ENCODE assay signal across 19 cellular contexts in the genomic region with DNA sequence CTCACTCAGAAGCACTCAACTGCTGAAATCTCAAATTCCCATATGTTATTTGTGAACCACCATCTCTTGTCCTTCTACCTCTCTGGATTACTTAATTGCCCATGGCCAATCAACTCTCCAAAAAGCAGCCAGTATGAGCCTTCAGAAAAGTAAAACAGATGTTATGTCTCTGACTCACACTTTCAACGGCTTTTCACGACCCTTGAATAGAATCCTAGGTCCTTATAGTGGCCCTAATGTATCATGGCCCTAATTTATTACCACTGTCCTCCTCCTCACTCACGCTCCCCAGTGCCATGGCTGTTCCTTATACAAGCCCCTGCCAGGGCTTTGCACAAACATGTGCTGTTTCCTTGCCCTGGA. TPM values are rescaled to one million over a fixed set of nuclear protein-coding genes. Genes with fewer than 3 reads are reported as not detected.
A peak's percentile ranks its signal among the peaks of the same experiment; 100 is the strongest.
DNase-seq lines count a peak whose midpoint lies in the region; ATAC-seq and TF ChIP-seq lines count a peak whose summit lies in the region.
"Had no signal": no experiment of that assay in that cellular context is flagged by ENCODE, and none has a peak within 500 bp of the region (broad histone marks: within the 10 kb centered on the region; RNA-seq: fewer than 3 reads in every experiment).

No MANE protein-coding gene starts in this region.

- DNase-seq in NCI-H446 treated with DMSO at 0.1 percent for 48 hours (lab: John Stamatoyannopoulos, UW) (peak; percentile 6), NCI-H446 (lab: John Stamatoyannopoulos, UW) (no peak), NCI-H524 (lab: John Stamatoyannopoulos, UW) (peak; percentile 64 to 89), right atrium auricular region (ENCODE audit: low spot score) (no peak), thyroid gland (no peak), NCI-H2107 (lab: John Stamatoyannopoulos, UW) (no peak)
- DNase-seq: ACHN; activated CD4-positive, alpha-beta memory T cell treated with anti-CD3 and anti-CD28 coated beads for 36 hours; activated T-cell treated with anti-CD3 and anti-CD28 coated beads, Interleukin-2, amount 50 U/mL, for 48 hours; CD4-positive, alpha-beta memory T cell; central memory CD4-positive, alpha-beta T cell; immature natural killer cell; OCI-M1; right lobe of liver; SK-N-SH; stimulated activated CD4-positive, alpha-beta T cell treated with anti-CD3 and anti-CD28 coated beads, Interleukin-4, amount 100 ng/mL, for 4 hours; tibial artery had no signal

- H3K27ac ChIP-seq in right atrium auricular region (peak overlapping the region; percentile 25 to 31), thyroid gland (peak overlapping the region in 2 of 3 donors; percentile 0 to 42)
- H3K27ac ChIP-seq: right lobe of liver, tibial artery had no signal

- H3K4me3 ChIP-seq in right atrium auricular region (no peak overlapping the region), thyroid gland (replicated peaks in 1 of 3) (no peak overlapping the region)
- H3K4me3 ChIP-seq: right lobe of liver, tibial artery had no signal

- ATAC-seq in GM18868 (IDR thresholded peaks at IDR 0.05; ENCODE audit: unreplicated experiment) (no peak), HG03378 (IDR thresholded peaks at IDR 0.05; ENCODE audit: unreplicated experiment) (no peak)

- no peaks in the 10 kb centered on the region for H3K9me3 ChIP-seq in right atrium auricular region
- H3K9me3 ChIP-seq in thyroid gland: no peaks in the 10 kb centered on the region
- H3K9me3 ChIP-seq: right lobe of liver, SK-N-SH, tibial artery had no signal

- H3K27me3 ChIP-seq in right atrium auricular region (no peaks in the 10 kb centered on the region), thyroid gland (no peaks in the 10 kb centered on the region)
- H3K27me3 ChIP-seq: right lobe of liver, tibial artery had no signal

- TF ChIP-seq CTCF in right atrium auricular region (IDR thresholded peaks at IDR 0.05) (no peak), thyroid gland (IDR thresholded peaks at IDR 0.05) (no peak)

- WGBS in thyroid gland, 2 donors: 81 to 82% methylated on average over 3 of the region's 3 CpGs

- intact Hi-C loops in thyroid gland (cut with DNase I): no loop called here

- H3K4me1 ChIP-seq in right atrium auricular region (peaks cover 0 to 24% of the 10 kb centered on the region in 2 donors), thyroid gland (peaks cover 15 to 19% of the 10 kb centered on the region in 2 donors)
- H3K4me1 ChIP-seq: right lobe of liver had no signal

- no peaks in the 10 kb centered on the region for H3K36me3 ChIP-seq in right atrium auricular region
- no peaks in the 10 kb centered on the region for H3K36me3 ChIP-seq in thyroid gland
- H3K36me3 ChIP-seq: right lobe of liver, tibial artery had no signal

- TF ChIP-seq POLR2A in thyroid gland (IDR thresholded peaks at IDR 0.05): no peak

RNA-seq across cellular contexts. Expression of gene ZNF438, which starts 20.0 kb away (rescaled TPM):
- total RNA-seq in right atrium auricular region: 10 to 100 TPM; 13.4 to 14.5 TPM
- 10 to 100 TPM; 19.2 to 21.8 (median 20.3) TPM for total RNA-seq in thyroid gland

Comparison
In these comparisons a context has a peak if more than half of its experiments do, and no peak if none do; other contexts are left out.
1. DNase-seq: peak in NCI-H446 treated with DMSO at 0.1 percent for 48 hours (single experiment) and NCI-H524 (2 of 2); none in NCI-H446 (0 of 2), right atrium auricular region (single experiment), thyroid gland (0 of 2) and NCI-H2107 (single experiment).